8 cellular contexts compared by ENCODE assay signal in genomic region chr3:107523361-107524213, GRCh38. TPM values are rescaled to one million over a fixed set of nuclear protein-coding genes. Genes with fewer than 3 reads are reported as not detected.
DNase-seq lines count a peak whose midpoint lies in the region; ATAC-seq, FAIRE-seq and TF ChIP-seq lines count a peak whose summit lies in the region.

No MANE protein-coding gene starts in this region.

- no peaks in the 10 kb centered on the region for H3K9me3 Mint-ChIP-seq in activated naive CD4-positive, alpha-beta T cell treated with anti-CD3 and anti-CD28 coated beads, Interleukin-2, amount 50 U/mL, for 72 hours

- peak overlapping the region; percentile 82 to 97 for H3K27ac Mint-ChIP-seq in activated naive CD4-positive, alpha-beta T cell treated with anti-CD3 and anti-CD28 coated beads, Interleukin-2, amount 50 U/mL, for 72 hours

- 0 out of 2 replicates have a peak, but pooled peaks cover 8% of the 10 kb centered on the region for H3K36me3 ChIP-seq in SK-N-MC (ENCODE audit: insufficient read depth, low read length)

- FAIRE-seq in urothelium cell line (lab: Jason Lieb, UNC), result no peak

- no peak for TF ChIP-seq CTCF in omental fat pad (IDR thresholded peaks at IDR 0.05)

- H3K36me3 Mint-ChIP-seq in activated naive CD4-positive, alpha-beta T cell treated with anti-CD3 and anti-CD28 coated beads, Interleukin-2, amount 50 U/mL, for 72 hours, result peaks cover 19 to 31% of the 10 kb centered on the region in 2 donors

- intact Hi-C loops in Right ventricle myocardium inferior (cut with DNase I), result loop anchor here (2.0 to 5.0 kb wide), 2 partner anchors 93 to 281 kb away; no protein-coding TSS in a partner anchor

- H3K9me3 ChIP-seq in SK-N-MC (ENCODE audit: low read depth, low read length), result no peaks in the 10 kb centered on the region

- H3K4me3 ChIP-seq in SK-N-MC, result peak overlapping the region; percentile 98

- ATAC-seq in GM21367 (IDR thresholded peaks at IDR 0.05; ENCODE audit: unreplicated experiment) (peak; percentile 21), Right ventricle myocardium inferior (peak; percentile 59), omental fat pad (ENCODE audit: low FRiP score) (peak; percentile 57)
- peak; percentile 24 to 59 for ATAC-seq in activated naive CD4-positive, alpha-beta T cell treated with anti-CD3 and anti-CD28 coated beads, Interleukin-2, amount 50 U/mL, for 72 hours

- DNase-seq in DMS 273 (lab: John Stamatoyannopoulos, UW; ENCODE audit: unreplicated experiment) (peak; percentile 89), HS-5 (ENCODE audit: low read depth) (peak; percentile 30), SK-N-MC (ENCODE audit: low read depth, low spot score) (no peak), Right ventricle myocardium inferior (ENCODE audit: missing footprints) (peak; percentile 82), omental fat pad (ENCODE audit: low spot score) (no peak), urothelium cell line (ENCODE audit: low spot score) (peak; percentile 63)
- DNase-seq in activated naive CD4-positive, alpha-beta T cell treated with anti-CD3 and anti-CD28 coated beads, Interleukin-2, amount 50 U/mL, for 72 hours (ENCODE audit: low spot score in 2 of 2), result peak; percentile 52 to 58

- peak overlapping the region; percentile 83 for H3K9ac ChIP-seq in SK-N-MC (ENCODE audit: insufficient read length)

- H3K27ac ChIP-seq in SK-N-MC, result peak overlapping the region; percentile 70

RNA-seq across cellular contexts. Expression of gene BBX, which starts 0.8 kb away (rescaled TPM):
- total RNA-seq in activated naive CD4-positive, alpha-beta T cell treated with anti-CD3 and anti-CD28 coated beads, Interleukin-2, amount 50 U/mL, for 72 hours, result 10 to 100 TPM; 42.9 to 46.0 TPM
- total RNA-seq in Right ventricle myocardium inferior (37.7 TPM), omental fat pad (10 to 100 TPM; 32.8 to 70.5 (median 40.7) TPM)

Comparison
In these comparisons a context has a peak if more than half of its experiments do, and no peak if none do; other contexts are left out.
1. DNase-seq: peak in DMS 273 (single experiment), HS-5 (single experiment), activated naive CD4-positive, alpha-beta T cell treated with anti-CD3 and anti-CD28 coated beads, Interleukin-2, amount 50 U/mL, for 72 hours (2 of 2), Right ventricle myocardium inferior (single experiment) and urothelium cell line (single experiment); none in SK-N-MC (single experiment) and omental fat pad (single experiment).
2. Peak in every context shown above with its lines, with median percentiles within 50 percentile points of each other: ATAC-seq.